Comparison of ENCODE assay signal across 8 cellular contexts in genomic region chr9:35814106-35814840, GRCh38. TPM values are rescaled to one million over a fixed set of nuclear protein-coding genes. Genes with fewer than 3 reads are reported as not detected.
DNase-seq lines count a peak whose midpoint lies in the region; ATAC-seq, FAIRE-seq and TF ChIP-seq lines count a peak whose summit lies in the region.

No MANE protein-coding gene starts in this region.

- no peaks in the 10 kb centered on the region for H3K9me3 Mint-ChIP-seq in activated B cell treated with CpG ODN at 0.5 μM for 24 hours

- peak overlapping the region; percentile 92 for H3K4me2 ChIP-seq in A549
- H3K4me2 ChIP-seq in Loucy (ENCODE audit: low read depth, low read length, poor library complexity, severe bottlenecking), result peak overlapping the region; percentile 94

- H3K27ac Mint-ChIP-seq in activated B cell treated with CpG ODN at 0.5 μM for 24 hours, result peak overlapping the region; percentile 99

- peak in 1 of 2 experiments; percentile 33; a peak in 2 of 5 replicates for TF ChIP-seq RAD21 in A549 (conservative IDR thresholded peaks at IDR 0.05 in 1 of 2, IDR thresholded peaks at IDR 0.05 in 1 of 2)

- in situ Hi-C loops in G401 (cut with HindIII; ENCODE audit: low sequenced_read_pairs), result no loop called here

- ATAC-seq in A549, result peak; percentile 64 to 69
- peak; percentile 8 for ATAC-seq in activated B cell treated with CpG ODN at 0.5 μM for 24 hours (ENCODE audit: low read depth)
- ATAC-seq in mucosa of descending colon, result peak; percentile 52

- H3K36me3 ChIP-seq in Loucy (ENCODE audit: insufficient read depth, low read length), result peaks cover 2% of the 10 kb centered on the region; the same call in 1 of the 2 replicates
- peaks cover 0 to 13% (median 8%) of the 10 kb centered on the region in 4 donors for H3K36me3 ChIP-seq in esophagus muscularis mucosa
- no peaks in the 10 kb centered on the region for H3K36me3 ChIP-seq in mucosa of descending colon (ENCODE audit: low read depth)
- peaks cover 1 to 4% (median 3%) of the 10 kb centered on the region in 3 donors for H3K36me3 ChIP-seq in tibial artery

- DNase-seq in A549 (ENCODE audit: low read depth in 1 of 2, low spot score in 1 of 2) (peak; percentile 70 to 72), G401 (ENCODE audit: low spot score) (peak; percentile 79), HEK293T (ENCODE audit: extremely low spot score) (peak; percentile 53), activated B cell treated with CpG ODN at 0.5 μM for 24 hours (no peak), esophagus muscularis mucosa (ENCODE audit: extremely low spot score) (no peak), mucosa of descending colon (peak; percentile 67 to 85 (median 81)), tibial artery (peak; percentile 71 to 85)

- TF ChIP-seq EP300 in A549 (IDR thresholded peaks at IDR 0.05) (no peak; a peak in 1 of 5 replicates), esophagus muscularis mucosa (IDR thresholded peaks at IDR 0.05) (no peak)

- H3K4me1 Mint-ChIP-seq in activated B cell treated with CpG ODN at 0.5 μM for 24 hours, result peaks cover 36% of the 10 kb centered on the region

- H3K27ac ChIP-seq in A549 (peak overlapping the region; percentile 94 to 96), esophagus muscularis mucosa (replicated peaks in 1 of 4) (peak overlapping the region; percentile 94 to 100 (median 96)), tibial artery (peak overlapping the region; percentile 90 to 97)

- CTCF ChIA-PET in A549 (lab: Yijun Ruan, JAX) (interaction anchor here (0.7 to 7.2 kb wide), 33 partner anchors 8 to 168 kb away, joined by 3 to 68 read pairs (median 4); partner anchors contain the start of genes CCDC107, FAM221B, GBA2 and NPR2), HEK293T (lab: Yijun Ruan, JAX) (interaction anchor here (1.3 to 2.1 kb wide), 2 partner anchors 12 to 89 kb away, joined by 3 to 6 read pairs; no protein-coding TSS in a partner anchor), activated B cell treated with CpG ODN at 0.5 μM for 24 hours (lab: Charles Lee) (interaction anchor here (0.9 to 4.1 kb wide), 6 partner anchors 10 to 68 kb away, joined by 3 to 31 read pairs (median 6); no protein-coding TSS in a partner anchor)

- WGBS in A549 (ENCODE audit: missing lambda C conversion rate), result 15% methylated on average over 15 of the region's 29 CpGs
- WGBS in esophagus muscularis mucosa, result 27% methylated on average over 9 of the region's 29 CpGs

- intact Hi-C loops in activated B cell treated with CpG ODN at 0.5 μM for 24 hours (cut with micrococcal nuclease), result loop anchor here (10.0 kb wide), 2 partner anchors 1199 to 1999 kb away; partner anchors contain the start of genes RPP25L and UBE2R2
- intact Hi-C loops in esophagus muscularis mucosa (cut with DNase I), result no loop called here
- intact Hi-C loops in mucosa of descending colon (cut with DNase I, micrococcal nuclease), result no loop called here
- intact Hi-C loops in tibial artery (cut with DNase I; ENCODE audit: low total_unique reads), result loop anchor here (2.0 to 10.0 kb wide), 2 partner anchors 15 to 69 kb away; partner anchors contain the start of genes FAM221B, GBA2, RGP1 and TMEM8B

- H3K79me2 ChIP-seq in Loucy (ENCODE audit: insufficient read depth, low read length), result peaks cover 13% of the 10 kb centered on the region

- H3K4me3 Mint-ChIP-seq in activated B cell treated with CpG ODN at 0.5 μM for 24 hours, result peak overlapping the region; percentile 98

- H3K36me3 Mint-ChIP-seq in activated B cell treated with CpG ODN at 0.5 μM for 24 hours (ENCODE audit: low read depth), result peaks cover 9% of the 10 kb centered on the region

- H3F3A ChIP-seq in Loucy (ENCODE audit: low read depth), result peaks cover 8% of the 10 kb centered on the region

- H3K4me3 ChIP-seq in A549 (peak overlapping the region; percentile 73), Loucy (ENCODE audit: low read length, poor library complexity, severe bottlenecking) (peak overlapping the region; percentile 77), esophagus muscularis mucosa (peak overlapping the region; percentile 76 to 100 (median 86)), mucosa of descending colon (peak overlapping the region; percentile 87), tibial artery (peak overlapping the region; percentile 72 to 90)

- H3K4me1 ChIP-seq in A549 (peaks cover 21% of the 10 kb centered on the region), Loucy (ENCODE audit: insufficient read depth, low read length, poor library complexity, severe bottlenecking) (peaks cover 39% of the 10 kb centered on the region), esophagus muscularis mucosa (peaks cover 30 to 47% (median 44%) of the 10 kb centered on the region in 4 donors), mucosa of descending colon (ENCODE audit: low read depth) (peaks cover 20% of the 10 kb centered on the region), tibial artery (peaks cover 0 to 38% (median 30%) of the 10 kb centered on the region in 4 donors)

- H3K9me2 ChIP-seq in Loucy (replicated peaks; ENCODE audit: low read depth, low read length), result no peaks in the 10 kb centered on the region

- H2AFZ ChIP-seq in Loucy (ENCODE audit: low read length), result peak overlapping the region; percentile 82

- H3K27me3 Mint-ChIP-seq in activated B cell treated with CpG ODN at 0.5 μM for 24 hours, result no peaks in the 10 kb centered on the region

- H3K9me3 ChIP-seq in A549, result no peaks in the 10 kb centered on the region
- H3K9me3 ChIP-seq in Loucy (ENCODE audit: insufficient read depth, low read depth, low read length), result no peaks in the 10 kb centered on the region
- H3K9me3 ChIP-seq in esophagus muscularis mucosa, result no peaks in the 10 kb centered on the region
- H3K9me3 ChIP-seq in mucosa of descending colon, result no peaks in the 10 kb centered on the region
- no peaks in the 10 kb centered on the region for H3K9me3 ChIP-seq in tibial artery

- TF ChIP-seq CTCF in A549 (IDR thresholded peaks at IDR 0.05), result peak; percentile 44; the same call in 2 of the 3 replicates
- peak; percentile 49 for TF ChIP-seq CTCF in Loucy (conservative IDR thresholded peaks at IDR 0.05; ENCODE audit: low read length)
- no peak for TF ChIP-seq CTCF in activated B cell treated with CpG ODN at 0.5 μM for 24 hours (IDR thresholded peaks at IDR 0.05)
- TF ChIP-seq CTCF in esophagus muscularis mucosa (IDR thresholded peaks at IDR 0.05), result peak in 2 of 3 experiments; percentile 7 to 28
- no peak for TF ChIP-seq CTCF in mucosa of descending colon (IDR thresholded peaks at IDR 0.05)
- no peak for TF ChIP-seq CTCF in tibial artery (IDR thresholded peaks at IDR 0.05)

- H3K27me3 ChIP-seq in Loucy (ENCODE audit: insufficient read depth, low read length, poor library complexity, severe bottlenecking), result no peaks in the 10 kb centered on the region
- H3K27me3 ChIP-seq in esophagus muscularis mucosa, result no peaks in the 10 kb centered on the region
- no peaks in the 10 kb centered on the region for H3K27me3 ChIP-seq in tibial artery

- no peaks in the 10 kb centered on the region for H4K20me1 ChIP-seq in Loucy (ENCODE audit: insufficient read depth, low read length, poor library complexity, severe bottlenecking)

- POLR2A ChIA-PET in A549 (lab: Yijun Ruan, JAX), result interaction anchor here (0.7 to 1.6 kb wide), 12 partner anchors 12 to 376 kb away, joined by 3 to 7 read pairs (median 4); partner anchors contain the start of genes CLTA, FAM221B, GBA2 and RGP1
- POLR2A ChIA-PET in HEK293T (lab: Yijun Ruan, JAX), result interaction anchor here (0.7 to 2.0 kb wide), 17 partner anchors 10 to 376 kb away, joined by 3 to 9 read pairs (median 4); partner anchors contain the start of genes CREB3, FAM221B, GBA2 and RGP1
- POLR2A ChIA-PET in activated B cell treated with CpG ODN at 0.5 μM for 24 hours (lab: Charles Lee), result interaction anchor here (0.6 to 1.9 kb wide), 18 partner anchors 8 to 1766 kb away, joined by 3 to 18 read pairs (median 4); partner anchors contain the start of genes CCDC107, CREB3, FAM221B and FANCG

- FAIRE-seq in A549 (lab: Jason Lieb, UNC), result no peak

- no peak for TF ChIP-seq POLR2A in A549 (IDR thresholded peaks at IDR 0.05; ENCODE audit: low read length)
- no peak for TF ChIP-seq POLR2A in esophagus muscularis mucosa (IDR thresholded peaks at IDR 0.05; ENCODE audit: low read depth)

- H3K9ac ChIP-seq in Loucy (ENCODE audit: low read depth, low read length, poor library complexity, severe bottlenecking), result peak overlapping the region; percentile 92

RNA-seq across cellular contexts. Expression of gene HINT2, which starts 0.6 kb away (rescaled TPM):
- polyA plus RNA-seq in A549 (2011; rRNA removed), result 46.9 and 47.3 TPM in 2 replicates
- 97.0 and 97.6 TPM in 2 replicates for polyA plus RNA-seq in A549 (2012; cell fraction: cytosol; rRNA removed)
- 53.7 and 70.8 TPM in 2 replicates for polyA plus RNA-seq in A549 (2012; cell fraction: nucleus; rRNA removed)
- 59.0 to 69.2 TPM (median 68.5 TPM) in 3 replicates for polyA plus RNA-seq in A549 (2017; fragmentation: RNase III; extraction: RNeasy Plus Mini Kit Qiagen cat#74134 plus additional on column Dnase treatment)
- 9.7 and 15.6 TPM in 2 replicates for polyA minus RNA-seq in A549 (2011; rRNA and poly(A)+ RNA removed)
- 32.3 and 55.8 TPM in 2 replicates for total RNA-seq in G401 (2014; rRNA removed; shearing (Covaris generic))
- 27.9 and 34.0 TPM in 2 replicates for total RNA-seq in activated B cell treated with CpG ODN at 0.5 μM for 24 hours
- 10 to 100 TPM; 23.4 to 32.4 (median 27.5) TPM for total RNA-seq in esophagus muscularis mucosa
- 10 to 100 TPM; 38.9 to 68.6 (median 54.6) TPM for total RNA-seq in mucosa of descending colon

RNA-seq across cellular contexts. Expression of gene SPAG8, which starts 2.2 kb away (rescaled TPM):
- polyA plus RNA-seq in A549 (2011; rRNA removed), result 0.17 and 0.31 TPM in 2 replicates
- polyA plus RNA-seq in A549 (2012; cell fraction: cytosol; rRNA removed), result 0.39 and 0.41 TPM in 2 replicates
- 1.2 and 1.7 TPM in 2 replicates for polyA plus RNA-seq in A549 (2012; cell fraction: nucleus; rRNA removed)
- polyA plus RNA-seq in A549 (2017; fragmentation: RNase III; extraction: RNeasy Plus Mini Kit Qiagen cat#74134 plus additional on column Dnase treatment), result 0.45 to 0.71 TPM (median 0.54 TPM) in 3 replicates
- polyA minus RNA-seq in A549 (2011; rRNA and poly(A)+ RNA removed), result 0.15 TPM in 1 of 2 replicates, not detected in the other
- total RNA-seq in G401 (2014; rRNA removed; shearing (Covaris generic)), result 2.1 and 2.4 TPM in 2 replicates
- 1.8 and 4.0 TPM in 2 replicates for total RNA-seq in activated B cell treated with CpG ODN at 0.5 μM for 24 hours
- 1 to 10 TPM in 1 of 4 donors, under 1 TPM in 3; 0.65 to 2.0 (median 0.83) TPM for total RNA-seq in esophagus muscularis mucosa
- total RNA-seq in mucosa of descending colon, result 1 to 10 TPM in 1 of 3 donors, under 1 TPM in 2; 0.84 to 2.5 (median 0.92) TPM

RNA-seq across cellular contexts. Expression of gene FAM221B, which starts 14.3 kb away (rescaled TPM):
- not detected in 2 replicates for polyA plus RNA-seq in A549 (2011; rRNA removed)
- not detected in 2 replicates for polyA plus RNA-seq in A549 (2012; cell fraction: cytosol; rRNA removed)
- not detected in 2 replicates for polyA plus RNA-seq in A549 (2012; cell fraction: nucleus; rRNA removed)
- polyA plus RNA-seq in A549 (2017; fragmentation: RNase III; extraction: RNeasy Plus Mini Kit Qiagen cat#74134 plus additional on column Dnase treatment), result not detected in 3 replicates
- polyA minus RNA-seq in A549 (2011; rRNA and poly(A)+ RNA removed), result not detected in 2 replicates
- not detected in 2 replicates for total RNA-seq in G401 (2014; rRNA removed; shearing (Covaris generic))
- not detected in 2 replicates for total RNA-seq in activated B cell treated with CpG ODN at 0.5 μM for 24 hours
- not detected for total RNA-seq in esophagus muscularis mucosa
- under 1 TPM in 2 of 3 donors, not detected in 1; 0.41 to 0.43 TPM for total RNA-seq in mucosa of descending colon

RNA-seq across cellular contexts. Expression of gene TMEM8B, which starts 14.8 kb away (rescaled TPM):
- polyA plus RNA-seq in A549 (2011; rRNA removed) (1.8 and 2.0 TPM in 2 replicates), A549 (2017; fragmentation: RNase III; extraction: RNeasy Plus Mini Kit Qiagen cat#74134 plus additional on column Dnase treatment) (1.7 to 2.4 TPM (median 2.2 TPM) in 3 replicates)
- polyA plus RNA-seq in A549 (2012; cell fraction: cytosol; rRNA removed), result 1.6 and 2.5 TPM in 2 replicates
- 7.4 and 8.2 TPM in 2 replicates for polyA plus RNA-seq in A549 (2012; cell fraction: nucleus; rRNA removed)
- polyA minus RNA-seq in A549 (2011; rRNA and poly(A)+ RNA removed), result 2.0 and 3.7 TPM in 2 replicates
- 1.2 and 2.5 TPM in 2 replicates for total RNA-seq in G401 (2014; rRNA removed; shearing (Covaris generic))
- total RNA-seq in activated B cell treated with CpG ODN at 0.5 μM for 24 hours (5.0 and 8.0 TPM in 2 replicates), esophagus muscularis mucosa (10 to 100 TPM in 3 of 4 donors, 1 to 10 TPM in 1; 10.0 to 27.0 (median 20.3) TPM), mucosa of descending colon (10 to 100 TPM; 12.4 to 22.8 (median 18.9) TPM)

RNA-seq across cellular contexts. Expression of gene NPR2, which starts 22.9 kb away (rescaled TPM):
- polyA plus RNA-seq in A549 (2011; rRNA removed) (18.8 and 22.8 TPM in 2 replicates), A549 (2017; fragmentation: RNase III; extraction: RNeasy Plus Mini Kit Qiagen cat#74134 plus additional on column Dnase treatment) (7.8 to 8.2 TPM (median 7.8 TPM) in 3 replicates)
- polyA plus RNA-seq in A549 (2012; cell fraction: cytosol; rRNA removed), result 9.4 and 11.4 TPM in 2 replicates
- 29.7 and 32.6 TPM in 2 replicates for polyA plus RNA-seq in A549 (2012; cell fraction: nucleus; rRNA removed)
- polyA minus RNA-seq in A549 (2011; rRNA and poly(A)+ RNA removed), result 11.9 and 13.4 TPM in 2 replicates
- total RNA-seq in G401 (2014; rRNA removed; shearing (Covaris generic)), result 0.07 and 0.86 TPM in 2 replicates
- total RNA-seq in activated B cell treated with CpG ODN at 0.5 μM for 24 hours (4.4 and 4.6 TPM in 2 replicates), esophagus muscularis mucosa (10 to 100 TPM; 22.0 to 35.9 (median 29.7) TPM), mucosa of descending colon (10 to 100 TPM in 2 of 3 donors, 1 to 10 TPM in 1; 8.8 to 31.8 (median 12.0) TPM)

Comparison
In these comparisons a context has a peak if more than half of its experiments do, and no peak if none do; other contexts are left out.
1. ATAC-seq: peak in every context shown above with its lines; median percentile 66 in A549; 52 in mucosa of descending colon; 8 in activated B cell treated with CpG ODN at 0.5 μM for 24 hours.
2. DNase-seq: peak in A549 (2 of 2), G401 (single experiment), HEK293T (single experiment), mucosa of descending colon (3 of 3) and tibial artery (2 of 2); none in activated B cell treated with CpG ODN at 0.5 μM for 24 hours (single experiment) and esophagus muscularis mucosa (single experiment).
3. CTCF ChIP-seq: peak in A549 (single experiment), Loucy (single experiment) and esophagus muscularis mucosa (2 of 3); none in activated B cell treated with CpG ODN at 0.5 μM for 24 hours (single experiment), mucosa of descending colon (single experiment) and tibial artery (0 of 2).
4. intact Hi-C loops: an anchor here in activated B cell treated with CpG ODN at 0.5 μM for 24 hours (10.0 kb wide) and tibial artery (2.0 to 10.0 kb wide); none called in esophagus muscularis mucosa and mucosa of descending colon.
5. Peak in every context shown above with its lines, with median percentiles within 50 percentile points of each other: H3K27ac ChIP-seq and H3K4me3 ChIP-seq.